8 cellular contexts compared by ENCODE assay signal in genomic region chr3:41681479-41681878, GRCh38.
A peak's percentile ranks its signal among the peaks of the same experiment; 100 is the strongest.
DNase-seq lines count a peak whose midpoint lies in the region; ATAC-seq and TF ChIP-seq lines count a peak whose summit lies in the region.

No MANE protein-coding gene starts in this region.

- TF ChIP-seq CTCF in HEK293 (tag by site-specific recombination; IDR thresholded peaks at IDR 0.05) (no peak), RWPE1 (conservative IDR thresholded peaks at IDR 0.05; ENCODE audit: low read depth) (no peak), foreskin fibroblast (IDR thresholded peaks at IDR 0.05; ENCODE audit: low read depth, low read length) (no peak)

- peaks cover 5% of the 10 kb centered on the region; the same call in 1 of the 2 replicates for H3K4me1 ChIP-seq in HEK293 (ENCODE audit: control insufficient read depth, insufficient read depth, low read length)

- no peaks in the 10 kb centered on the region for H3K36me3 ChIP-seq in HEK293 (ENCODE audit: control insufficient read depth in 2 of 2, insufficient read depth in 1 of 2, low read length in 2 of 2)

- peaks cover 2% of the 10 kb centered on the region for H3K9me3 Mint-ChIP-seq in activated CD4-positive, alpha-beta T cell treated with anti-CD3 and anti-CD28 coated beads, Interleukin-2, amount 10 ng/mL, durations not matched to agents 7 days and 5 days

- H3K27ac ChIP-seq in HEK293 (ENCODE audit: extremely low read depth, low read depth, low read length) (no peak overlapping the region), RWPE1 (no peak overlapping the region)

- H3K4me3 ChIP-seq in HEK293 (ENCODE audit: low read depth, low read length) (no peak overlapping the region), foreskin fibroblast (ENCODE audit: low read depth in 1 of 2, low read length in 2 of 2) (no peak overlapping the region)

- POLR2A ChIA-PET in HEK293 (lab: Yijun Ruan, JAX) (no interaction called here), RWPE1 (lab: Yijun Ruan, JAX; ENCODE audit: low non-redundant PET) (no interaction called here)
- POLR2A ChIA-PET in activated CD4-positive, alpha-beta T cell treated with anti-CD3 and anti-CD28 coated beads, Interleukin-2, amount 10 ng/mL, durations not matched to agents 7 days and 5 days (lab: Charles Lee) = no interaction called here

- peaks cover 2% of the 10 kb centered on the region for H3K36me3 Mint-ChIP-seq in activated CD4-positive, alpha-beta T cell treated with anti-CD3 and anti-CD28 coated beads, Interleukin-2, amount 10 ng/mL, durations not matched to agents 7 days and 5 days (ENCODE audit: low read depth)

- H3K4me3 Mint-ChIP-seq in activated CD4-positive, alpha-beta T cell treated with anti-CD3 and anti-CD28 coated beads, Interleukin-2, amount 10 ng/mL, durations not matched to agents 7 days and 5 days = no peak overlapping the region

- DNase-seq in RWPE1 (ENCODE audit: low spot score) = peak; percentile 3
- peak; percentile 72 to 85 for DNase-seq in foreskin fibroblast
- DNase-seq in smooth muscle cell of the brain vasculature (ENCODE audit: low read depth, low spot score) = peak; percentile 88
- no peak for DNase-seq in activated CD4-positive, alpha-beta T cell treated with anti-CD3 and anti-CD28 coated beads, Interleukin-2, amount 10 ng/mL, durations not matched to agents 7 days and 5 days
- DNase-seq in mucosa of gallbladder (ENCODE audit: low spot score) = no peak
- no peak for DNase-seq in NCI-H1092 (lab: John Stamatoyannopoulos, UW)

- no peaks in the 10 kb centered on the region for H3K27me3 Mint-ChIP-seq in activated CD4-positive, alpha-beta T cell treated with anti-CD3 and anti-CD28 coated beads, Interleukin-2, amount 10 ng/mL, durations not matched to agents 7 days and 5 days

- H3K4me1 Mint-ChIP-seq in activated CD4-positive, alpha-beta T cell treated with anti-CD3 and anti-CD28 coated beads, Interleukin-2, amount 10 ng/mL, durations not matched to agents 7 days and 5 days = no peaks in the 10 kb centered on the region

- CTCF ChIA-PET in HEK293 (lab: Yijun Ruan, JAX) = interaction anchor here (0.6 to 1.1 kb wide), 2 partner anchors 30 to 34 kb away, joined by 4 to 5 read pairs; no protein-coding TSS in a partner anchor
- CTCF ChIA-PET in RWPE1 (lab: Yijun Ruan, JAX) = interaction anchor here (0.6 to 0.7 kb wide), 2 partner anchors 46 to 514 kb away, joined by 3 read pairs; no protein-coding TSS in a partner anchor
- CTCF ChIA-PET in activated CD4-positive, alpha-beta T cell treated with anti-CD3 and anti-CD28 coated beads, Interleukin-2, amount 10 ng/mL, durations not matched to agents 7 days and 5 days (lab: Charles Lee) = no interaction called here

- no peak for ATAC-seq in HG03097 (IDR thresholded peaks at IDR 0.05; ENCODE audit: low FRiP score, unreplicated experiment)

- no peak overlapping the region for H3K27ac Mint-ChIP-seq in activated CD4-positive, alpha-beta T cell treated with anti-CD3 and anti-CD28 coated beads, Interleukin-2, amount 10 ng/mL, durations not matched to agents 7 days and 5 days

- H3K9me3 ChIP-seq in HEK293 (ENCODE audit: control insufficient read depth, insufficient read depth, low read depth, low read length) = no peaks in the 10 kb centered on the region

TF ChIP-seq in HEK293, 187 proteins besides CTCF, POLR2A, EP300 and RAD21 (continues in another document):
- TF ChIP-seq ZNF211 (tag by site-specific recombination; IDR thresholded peaks at IDR 0.05; ENCODE audit: low read depth) = no peak
- TF ChIP-seq ATF2 (tag by site-specific recombination; IDR thresholded peaks at IDR 0.05; ENCODE audit: low read depth) = no peak
- no peak for TF ChIP-seq KLF7 (tag by site-specific recombination; IDR thresholded peaks at IDR 0.05; ENCODE audit: borderline replicate concordance)
- no peak for TF ChIP-seq ZNF10 (tag by site-specific recombination; IDR thresholded peaks at IDR 0.05)
- no peak for TF ChIP-seq PATZ1 (tag by site-specific recombination; IDR thresholded peaks at IDR 0.05)
- TF ChIP-seq HOXA7 (CRISPR knock-in tag; IDR thresholded peaks at IDR 0.05; ENCODE audit: borderline replicate concordance) = no peak
- TF ChIP-seq ZNF16 (tag by site-specific recombination; IDR thresholded peaks at IDR 0.05; ENCODE audit: low read depth) = no peak
- TF ChIP-seq PBX3 (CRISPR knock-in tag; IDR thresholded peaks at IDR 0.05) = no peak
- no peak for TF ChIP-seq BCL11A (tag by site-specific recombination; IDR thresholded peaks at IDR 0.05; ENCODE audit: low read depth)
- no peak for TF ChIP-seq REST (tag by site-specific recombination; IDR thresholded peaks at IDR 0.05)
- no peak for TF ChIP-seq ZNF549 (tag by site-specific recombination; IDR thresholded peaks at IDR 0.05)
- TF ChIP-seq ZNF175 (tag by site-specific recombination; IDR thresholded peaks at IDR 0.05) = no peak
- TF ChIP-seq ZBTB21 (tag by site-specific recombination; IDR thresholded peaks at IDR 0.05) = peak; percentile 33; the same call in 1 of the 2 replicates
- TF ChIP-seq ZNF112 (tag by site-specific recombination; IDR thresholded peaks at IDR 0.05) = no peak
- no peak for TF ChIP-seq MZF1 (tag by site-specific recombination; IDR thresholded peaks at IDR 0.05; ENCODE audit: borderline replicate concordance)
- no peak for TF ChIP-seq ZNF654 (tag by site-specific recombination; IDR thresholded peaks at IDR 0.05; ENCODE audit: low read depth)
- TF ChIP-seq ZNF394 (tag by site-specific recombination; IDR thresholded peaks at IDR 0.05; ENCODE audit: borderline replicate concordance) = no peak
- TF ChIP-seq ZNF23 (tag by site-specific recombination; IDR thresholded peaks at IDR 0.05; ENCODE audit: borderline replicate concordance) = no peak
- TF ChIP-seq WT1 (tag by site-specific recombination; IDR thresholded peaks at IDR 0.05) = no peak
- TF ChIP-seq ZNF530 (tag by site-specific recombination; IDR thresholded peaks at IDR 0.05; ENCODE audit: low read depth) = no peak

Comparison
In these comparisons a context has a peak if more than half of its experiments do, and no peak if none do; other contexts are left out.
1. DNase-seq: peak in RWPE1 (single experiment), foreskin fibroblast (2 of 2) and smooth muscle cell of the brain vasculature (single experiment); none in activated CD4-positive, alpha-beta T cell treated with anti-CD3 and anti-CD28 coated beads, Interleukin-2, amount 10 ng/mL, durations not matched to agents 7 days and 5 days (single experiment), mucosa of gallbladder (single experiment) and NCI-H1092 (single experiment).